8 cellular contexts compared by ENCODE assay signal in genomic region chr17:1108560-1108809, GRCh38.
DNase-seq lines count a peak whose midpoint lies in the region; ATAC-seq, FAIRE-seq and TF ChIP-seq lines count a peak whose summit lies in the region.

No MANE protein-coding gene starts in this region.

- no peak for TF ChIP-seq POLR2A in adrenal gland (IDR thresholded peaks at IDR 0.05)

- WGBS in adrenal gland, 4 donors = 19 to 30% (median 22%) methylated on average over 15 to 19 of the region's 19 CpGs; no CpG with 5 or more reads in 1 of the 4 donors

- no peak for FAIRE-seq in GM19239 (lab: Jason Lieb, UNC)

- H3K9me3 ChIP-seq in adrenal gland (replicated peaks in 1 of 3) = no peaks in the 10 kb centered on the region
- H3K9me3 ChIP-seq in subcutaneous abdominal adipose tissue (ENCODE audit: control insufficient read depth in 5 of 5, low read length in 5 of 5) = no peaks in the 10 kb centered on the region

- H3K27ac ChIP-seq in adrenal gland (peak overlapping the region in 4 of 5 donors; percentile 56 to 94 (median 72)), subcutaneous abdominal adipose tissue (ENCODE audit: low read depth, low read length) (no peak overlapping the region)

- TF ChIP-seq CTCF in AG10803 (conservative IDR thresholded peaks at IDR 0.05; ENCODE audit: low read length) = no peak
- no peak for TF ChIP-seq CTCF in adrenal gland (IDR thresholded peaks at IDR 0.05)

- H3K4me3 ChIP-seq in AG10803 (ENCODE audit: low read length) (peak overlapping the region; percentile 79), adrenal gland (peak overlapping the region in 2 of 4 donors; percentile 62 to 96), subcutaneous abdominal adipose tissue (ENCODE audit: low read depth in 1 of 5, low read length in 5 of 5) (peak overlapping the region; percentile 59 to 79 (median 70))

- no peaks in the 10 kb centered on the region for H3K27me3 ChIP-seq in adrenal gland
- H3K27me3 ChIP-seq in subcutaneous abdominal adipose tissue (ENCODE audit: control insufficient read depth in 5 of 5, insufficient read depth in 4 of 5, low read length in 5 of 5) = no peaks in the 10 kb centered on the region

- H3K9ac ChIP-seq in subcutaneous abdominal adipose tissue (ENCODE audit: low read length in 5 of 5) = peak overlapping the region in 4 of 5 donors; percentile 8 to 73 (median 62)

- intact Hi-C loops in adrenal gland (cut with DNase I) = no loop called here

- DNase-seq in AG10803 (ENCODE audit: low read depth) (no peak), adrenal gland (no peak), iPS-NIHi11 (ENCODE audit: low spot score) (peak; percentile 68), GM19239 (ENCODE audit: insufficient read length, low spot score) (no peak)

- ATAC-seq in HG03045 (IDR thresholded peaks at IDR 0.05; ENCODE audit: unreplicated experiment) (peak; percentile 18), HG02840 (IDR thresholded peaks at IDR 0.05; ENCODE audit: low FRiP score, unreplicated experiment) (no peak), GM18909 (IDR thresholded peaks at IDR 0.05; ENCODE audit: poor library complexity, unreplicated experiment) (no peak)

- peaks cover 22 to 52% of the 10 kb centered on the region in 2 donors for H3K4me1 ChIP-seq in adrenal gland (replicated peaks in 1 of 2)
- H3K4me1 ChIP-seq in subcutaneous abdominal adipose tissue (ENCODE audit: control insufficient read depth in 5 of 5, insufficient read depth in 5 of 5, low read length in 5 of 5) = peaks cover 14 to 48% (median 44%) of the 10 kb centered on the region in 5 donors

- H3K36me3 ChIP-seq in adrenal gland (replicated peaks in 1 of 2) = no peaks in the 10 kb centered on the region
- no peaks in the 10 kb centered on the region for H3K36me3 ChIP-seq in subcutaneous abdominal adipose tissue (ENCODE audit: control insufficient read depth in 5 of 5, insufficient read depth in 5 of 5, low read length in 5 of 5)
